In genomic region chr2:10475811-10476660, GRCh38 we compare ENCODE assay signal across 16 cellular contexts.
"Had no signal": no experiment of that assay in that cellular context is flagged by ENCODE, and none has a peak within 500 bp of the region (broad histone marks: within the 10 kb centered on the region; RNA-seq: fewer than 3 reads in every experiment).

No MANE protein-coding gene starts in this region.

- H3K9me3 Mint-ChIP-seq: activated naive CD4-positive, alpha-beta T cell treated with anti-CD3 and anti-CD28 coated beads for 36 hours; memory B cell; nephron progenitor cell; stimulated activated memory B cell treated with anti-CD40 and anti-IgM and Interleukin-4, amounts not matched to agents 10 μg/mL and 1 μg/mL and 100 μg/mL, for 72 hours; T-helper 2 cell treated with Interferon-gamma antibody and Interleukin-4, amounts not matched to agents 5 μg/mL and 100 μg/mL, for 36 hours had no signal

- H3K9me3 ChIP-seq: ascending aorta, breast epithelium, gastroesophageal sphincter, thyroid gland, vagina had no signal

- H3K27me3 ChIP-seq: ascending aorta, dorsolateral prefrontal cortex, gastroesophageal sphincter, thyroid gland, vagina had no signal

- H3K36me3 ChIP-seq: ascending aorta, breast epithelium, gastroesophageal sphincter, thyroid gland, vagina had no signal

- H3K4me3 Mint-ChIP-seq: activated naive CD4-positive, alpha-beta T cell treated with anti-CD3 and anti-CD28 coated beads for 36 hours; memory B cell; nephron progenitor cell; stimulated activated memory B cell treated with anti-CD40 and anti-IgM and Interleukin-4, amounts not matched to agents 10 μg/mL and 1 μg/mL and 100 μg/mL, for 72 hours; T-helper 2 cell treated with Interferon-gamma antibody and Interleukin-4, amounts not matched to agents 5 μg/mL and 100 μg/mL, for 36 hours had no signal

- H3K36me3 Mint-ChIP-seq: memory B cell; stimulated activated memory B cell treated with anti-CD40 and anti-IgM and Interleukin-4, amounts not matched to agents 10 μg/mL and 1 μg/mL and 100 μg/mL, for 72 hours had no signal

- H3K27ac ChIP-seq: ascending aorta, breast epithelium, dorsolateral prefrontal cortex, gastroesophageal sphincter, thyroid gland, vagina had no signal

- H3K4me3 ChIP-seq: ascending aorta, breast epithelium, dorsolateral prefrontal cortex, gastroesophageal sphincter, thyroid gland, vagina had no signal

- H3K27ac Mint-ChIP-seq: activated naive CD4-positive, alpha-beta T cell treated with anti-CD3 and anti-CD28 coated beads for 36 hours; memory B cell; stimulated activated memory B cell treated with anti-CD40 and anti-IgM and Interleukin-4, amounts not matched to agents 10 μg/mL and 1 μg/mL and 100 μg/mL, for 72 hours; T-helper 2 cell treated with Interferon-gamma antibody and Interleukin-4, amounts not matched to agents 5 μg/mL and 100 μg/mL, for 36 hours had no signal

- DNase-seq: activated CD4-positive, alpha-beta T cell treated with anti-CD3 and anti-CD28 coated beads, Interleukin-2, amount 50 U/mL, for 1 hour; activated naive CD4-positive, alpha-beta T cell treated with anti-CD3 and anti-CD28 coated beads for 36 hours; erythroblast; left colon; nephron progenitor cell; stimulated activated CD4-positive, alpha-beta T cell treated with anti-CD3 and anti-CD28 coated beads, Interleukin-2, amount 100 ng/mL, for 48 hours; thyroid gland had no signal

- ATAC-seq: activated CD4-positive, CD25-positive, alpha-beta regulatory T cell treated with anti-CD3 and anti-CD28 coated beads, Interleukin-2, amount 50 U/mL, for 24 hours; gastroesophageal sphincter; left colon; stimulated activated memory B cell treated with anti-CD40 and anti-IgM and Interleukin-4, amounts not matched to agents 10 μg/mL and 1 μg/mL and 100 μg/mL, for 72 hours had no signal

- H3K4me1 ChIP-seq: ascending aorta, breast epithelium, gastroesophageal sphincter, thyroid gland, vagina had no signal
